Comparison of ENCODE assay signal across 15 cellular contexts in the genomic region with DNA sequence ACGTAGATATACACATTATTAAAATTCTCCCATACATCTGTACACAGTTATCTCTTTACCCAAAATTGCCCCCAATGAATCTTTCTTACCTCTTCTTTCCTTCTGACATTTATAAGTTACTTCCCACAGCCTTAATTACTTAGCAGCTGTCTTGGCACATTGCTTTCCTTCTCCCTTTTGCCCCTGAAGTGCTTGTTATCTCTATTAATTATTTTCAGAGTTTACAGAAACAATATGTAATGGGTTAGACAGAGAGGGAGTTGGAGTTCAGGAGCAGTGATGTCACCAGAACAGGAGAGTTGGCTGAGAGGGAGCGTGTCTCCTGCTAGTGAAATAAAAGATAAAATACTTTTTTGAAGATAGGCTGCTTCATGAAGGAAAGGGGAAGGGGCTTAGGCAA. TPM values are rescaled to one million over a fixed set of nuclear protein-coding genes. Genes with fewer than 3 reads are reported as not detected.
DNase-seq lines count a peak whose midpoint lies in the region; ATAC-seq and TF ChIP-seq lines count a peak whose summit lies in the region.
"Had no signal": no experiment of that assay in that cellular context is flagged by ENCODE, and none has a peak within 500 bp of the region (broad histone marks: within the 10 kb centered on the region; RNA-seq: fewer than 3 reads in every experiment).

No MANE protein-coding gene starts in this region.

- H3K27ac ChIP-seq in left lung, result no peak overlapping the region
- H3K27ac ChIP-seq: C4-2B had no signal

- DNase-seq in NCI-H69 (lab: John Stamatoyannopoulos, UW) (peak; percentile 38), kidney glomerular epithelial cell (lab: John Stamatoyannopoulos, UW) (peak; percentile 63), mucosa of gallbladder (ENCODE audit: low spot score) (peak; percentile 35), renal cortical epithelial cell (ENCODE audit: low read depth) (peak; percentile 67), COR-L47 (lab: John Stamatoyannopoulos, UW) (no peak), islet precursor cell (no peak), EL (no peak), left lung (no peak)
- DNase-seq: BE2C; CD4-positive, alpha-beta memory T cell; DND-41; GF-D8; GOT3; H9 had no signal

- no peak for ATAC-seq in left lung

- H3K36me3 ChIP-seq in left lung, result no peaks in the 10 kb centered on the region
- H3K36me3 ChIP-seq: BE2C had no signal

- no peaks in the 10 kb centered on the region for H3K27me3 ChIP-seq in left lung
- H3K27me3 ChIP-seq: BE2C had no signal

- H3K4me1 ChIP-seq in left lung, result no peaks in the 10 kb centered on the region

- TF ChIP-seq CTCF in left lung (IDR thresholded peaks at IDR 0.05), result no peak

- H3K9me3 ChIP-seq in left lung, result no peaks in the 10 kb centered on the region
- H3K9me3 ChIP-seq: BE2C had no signal

- H3K4me3 ChIP-seq in left lung, result no peak overlapping the region

- intact Hi-C loops in left lung (cut with DNase I), result no loop called here

RNA-seq across cellular contexts. Expression of a gene that starts 57.4 kb away (rescaled TPM):
- total RNA-seq in mucosa of gallbladder (66.5 TPM), renal cortical epithelial cell (257 and 399 TPM in 2 replicates), left lung (10 to 100 TPM; 11.0 to 14.2 TPM)

Comparison
In these comparisons a context has a peak if more than half of its experiments do, and no peak if none do; other contexts are left out.
1. DNase-seq: peak in NCI-H69 (single experiment), kidney glomerular epithelial cell (single experiment), mucosa of gallbladder (single experiment) and renal cortical epithelial cell (single experiment); none in COR-L47 (single experiment), islet precursor cell (single experiment), EL (single experiment) and left lung (0 of 2).